In the genomic region with DNA sequence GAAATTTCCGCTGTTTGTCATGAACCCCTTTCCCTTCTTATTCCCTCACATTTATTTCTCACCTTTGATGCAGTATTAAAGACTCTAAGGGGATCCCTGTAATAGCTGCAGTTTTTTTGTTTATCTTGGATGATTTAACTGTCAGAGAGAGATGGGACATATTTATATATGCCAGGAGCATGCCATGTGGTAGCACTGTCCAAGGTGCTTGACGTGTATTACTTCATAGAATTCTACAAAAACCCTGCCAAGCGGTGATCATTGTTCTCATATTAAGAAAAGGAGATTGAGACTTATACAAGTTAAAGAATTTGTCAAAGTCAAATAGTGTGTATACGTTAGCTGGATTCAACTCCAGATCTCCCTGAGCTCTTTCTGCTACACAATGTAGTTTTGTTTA, we compare ENCODE assay signal across 1 cellular context.
A peak's percentile ranks its signal among the peaks of the same experiment; 100 is the strongest.
TF ChIP-seq lines count a peak whose summit lies in the region.

No MANE protein-coding gene starts in this region.

TF ChIP-seq in GM23338, 12 proteins besides CTCF, POLR2A, EP300 and RAD21 (continued from another document):
- TF ChIP-seq, protein P1, sequence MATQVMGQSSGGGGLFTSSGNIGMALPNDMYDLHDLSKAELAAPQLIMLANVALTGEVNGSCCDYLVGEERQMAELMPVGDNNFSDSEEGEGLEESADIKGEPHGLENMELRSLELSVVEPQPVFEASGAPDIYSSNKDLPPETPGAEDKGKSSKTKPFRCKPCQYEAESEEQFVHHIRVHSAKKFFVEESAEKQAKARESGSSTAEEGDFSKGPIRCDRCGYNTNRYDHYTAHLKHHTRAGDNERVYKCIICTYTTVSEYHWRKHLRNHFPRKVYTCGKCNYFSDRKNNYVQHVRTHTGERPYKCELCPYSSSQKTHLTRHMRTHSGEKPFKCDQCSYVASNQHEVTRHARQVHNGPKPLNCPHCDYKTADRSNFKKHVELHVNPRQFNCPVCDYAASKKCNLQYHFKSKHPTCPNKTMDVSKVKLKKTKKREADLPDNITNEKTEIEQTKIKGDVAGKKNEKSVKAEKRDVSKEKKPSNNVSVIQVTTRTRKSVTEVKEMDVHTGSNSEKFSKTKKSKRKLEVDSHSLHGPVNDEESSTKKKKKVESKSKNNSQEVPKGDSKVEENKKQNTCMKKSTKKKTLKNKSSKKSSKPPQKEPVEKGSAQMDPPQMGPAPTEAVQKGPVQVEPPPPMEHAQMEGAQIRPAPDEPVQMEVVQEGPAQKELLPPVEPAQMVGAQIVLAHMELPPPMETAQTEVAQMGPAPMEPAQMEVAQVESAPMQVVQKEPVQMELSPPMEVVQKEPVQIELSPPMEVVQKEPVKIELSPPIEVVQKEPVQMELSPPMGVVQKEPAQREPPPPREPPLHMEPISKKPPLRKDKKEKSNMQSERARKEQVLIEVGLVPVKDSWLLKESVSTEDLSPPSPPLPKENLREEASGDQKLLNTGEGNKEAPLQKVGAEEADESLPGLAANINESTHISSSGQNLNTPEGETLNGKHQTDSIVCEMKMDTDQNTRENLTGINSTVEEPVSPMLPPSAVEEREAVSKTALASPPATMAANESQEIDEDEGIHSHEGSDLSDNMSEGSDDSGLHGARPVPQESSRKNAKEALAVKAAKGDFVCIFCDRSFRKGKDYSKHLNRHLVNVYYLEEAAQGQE (IDR thresholded peaks at IDR 0.05; ENCODE audit: unreplicated experiment): peak; percentile 61
- no peak for TF ChIP-seq ZNF114 (CRISPR knock-in tag; IDR thresholded peaks at IDR 0.05)
- no peak for TF ChIP-seq EZH2phosphoT487 (IDR thresholded peaks at IDR 0.05; ENCODE audit: unreplicated experiment)
